1 cellular context compared by ENCODE assay signal in genomic region chr9:73093016-73093739, GRCh38.
TF ChIP-seq lines count a peak whose summit lies in the region.

No MANE protein-coding gene starts in this region.

TF ChIP-seq in SK-N-SH treated with all-trans-retinoic acid at 6 μM for 48 hours, 23 proteins besides CTCF, POLR2A, EP300 and RAD21 (continued from another document):
- TF ChIP-seq ZC3H10 (CRISPR knock-in tag; IDR thresholded peaks at IDR 0.05) = no peak
- TF ChIP-seq ISL1 (CRISPR knock-in tag; IDR thresholded peaks at IDR 0.05) = no peak
- TF ChIP-seq PATZ1 (CRISPR knock-in tag; IDR thresholded peaks at IDR 0.05; ENCODE audit: borderline replicate concordance) = no peak
